1 cellular context compared by ENCODE assay signal in genomic region chr3:88132894-88133293, GRCh38.
TF ChIP-seq lines count a peak whose summit lies in the region.

No MANE protein-coding gene starts in this region.

TF ChIP-seq in IMR-90, 13 proteins besides CTCF, POLR2A, EP300 and RAD21:
- TF ChIP-seq RCOR1 (IDR thresholded peaks at IDR 0.05; ENCODE audit: insufficient replicate concordance, low read length) (no peak), NFE2L2 (IDR thresholded peaks at IDR 0.05; ENCODE audit: low read depth, low read length) (no peak), BHLHE40 (IDR thresholded peaks at IDR 0.05; ENCODE audit: low read depth, low read length) (no peak)
